22 cellular contexts compared by ENCODE assay signal in genomic region chr20:12978613-12979495, GRCh38. TPM values are rescaled to one million over a fixed set of nuclear protein-coding genes. Genes with fewer than 3 reads are reported as not detected.
A peak's percentile ranks its signal among the peaks of the same experiment; 100 is the strongest.
DNase-seq lines count a peak whose midpoint lies in the region; ATAC-seq, FAIRE-seq and TF ChIP-seq lines count a peak whose summit lies in the region.
"Had no signal": no experiment of that assay in that cellular context is flagged by ENCODE, and none has a peak within 500 bp of the region (broad histone marks: within the 10 kb centered on the region; RNA-seq: fewer than 3 reads in every experiment).

No MANE protein-coding gene starts in this region.

- no peaks in the 10 kb centered on the region for H3K36me3 Mint-ChIP-seq in progenitor cell of endocrine pancreas (ENCODE audit: insufficient read depth)
- H3K36me3 Mint-ChIP-seq in stimulated activated memory B cell treated with anti-CD40 and anti-IgM and Interleukin-4, amounts not matched to agents 10 μg/mL and 1 μg/mL and 100 μg/mL, for 72 hours, result no peaks in the 10 kb centered on the region
- H3K36me3 Mint-ChIP-seq: CD14-positive monocyte; CD8-positive, alpha-beta memory T cell had no signal

- no peak for TF ChIP-seq RAD21 in A549 (conservative IDR thresholded peaks at IDR 0.05 in 1 of 2, IDR thresholded peaks at IDR 0.05 in 1 of 2)

- no peaks in the 10 kb centered on the region for H3K9me3 ChIP-seq in A549
- H3K9me3 ChIP-seq: BE2C; BLaER1 treated with 17β-estradiol and CSF1 and Interleukin-3, amounts not matched to agents 10 nM and 100 nM had no signal

- no peak overlapping the region for H3K27ac ChIP-seq in A549
- H3K27ac ChIP-seq: BLaER1 treated with 17β-estradiol and CSF1 and Interleukin-3, amounts not matched to agents 10 nM and 100 nM; GM23248 had no signal

- H3K4me3 Mint-ChIP-seq in progenitor cell of endocrine pancreas (ENCODE audit: low read depth), result no peak overlapping the region
- no peak overlapping the region for H3K4me3 Mint-ChIP-seq in stimulated activated memory B cell treated with anti-CD40 and anti-IgM and Interleukin-4, amounts not matched to agents 10 μg/mL and 1 μg/mL and 100 μg/mL, for 72 hours
- H3K4me3 Mint-ChIP-seq: CD14-positive monocyte; CD4-positive, alpha-beta T cell; CD8-positive, alpha-beta memory T cell; H9 had no signal

- ATAC-seq in A549, result no peak
- peak; percentile 59 for ATAC-seq in left lobe of liver
- ATAC-seq in stimulated activated memory B cell treated with anti-CD40 and anti-IgM and Interleukin-4, amounts not matched to agents 10 μg/mL and 1 μg/mL and 100 μg/mL, for 72 hours, result no peak
- ATAC-seq: GM12878, HCT116 had no signal

- CTCF ChIA-PET in A549 (lab: Yijun Ruan, JAX), result interaction anchor here (0.7 to 3.5 kb wide), 4 partner anchors 13 to 211 kb away, joined by 3 to 21 read pairs (median 3); no protein-coding TSS in a partner anchor

- H3K27ac Mint-ChIP-seq in progenitor cell of endocrine pancreas, result peak overlapping the region; percentile 22
- H3K27ac Mint-ChIP-seq in stimulated activated memory B cell treated with anti-CD40 and anti-IgM and Interleukin-4, amounts not matched to agents 10 μg/mL and 1 μg/mL and 100 μg/mL, for 72 hours, result no peak overlapping the region
- H3K27ac Mint-ChIP-seq: CD14-positive monocyte; CD4-positive, alpha-beta T cell; CD8-positive, alpha-beta memory T cell; H9 had no signal

- no peak overlapping the region for H3K4me3 ChIP-seq in A549
- H3K4me3 ChIP-seq: BLaER1 treated with 17β-estradiol and CSF1 and Interleukin-3, amounts not matched to agents 10 nM and 100 nM; GM12878; GM23248 had no signal

- H3K9me3 Mint-ChIP-seq in progenitor cell of endocrine pancreas (ENCODE audit: low read depth), result peaks cover 13% of the 10 kb centered on the region
- H3K9me3 Mint-ChIP-seq in stimulated activated memory B cell treated with anti-CD40 and anti-IgM and Interleukin-4, amounts not matched to agents 10 μg/mL and 1 μg/mL and 100 μg/mL, for 72 hours, result peaks cover 3% of the 10 kb centered on the region
- H3K9me3 Mint-ChIP-seq: CD14-positive monocyte; CD4-positive, alpha-beta T cell; H9 had no signal

- TF ChIP-seq CTCF in A549 (IDR thresholded peaks at IDR 0.05), result no peak
- no peak for TF ChIP-seq CTCF in progenitor cell of endocrine pancreas (IDR thresholded peaks at IDR 0.05; ENCODE audit: unreplicated experiment)

- peaks cover 26% of the 10 kb centered on the region for H3K4me1 Mint-ChIP-seq in progenitor cell of endocrine pancreas (ENCODE audit: low read depth)
- no peaks in the 10 kb centered on the region for H3K4me1 Mint-ChIP-seq in stimulated activated memory B cell treated with anti-CD40 and anti-IgM and Interleukin-4, amounts not matched to agents 10 μg/mL and 1 μg/mL and 100 μg/mL, for 72 hours
- H3K4me1 Mint-ChIP-seq: CD14-positive monocyte; CD8-positive, alpha-beta memory T cell had no signal

- no peak for TF ChIP-seq EP300 in A549 (IDR thresholded peaks at IDR 0.05)

- POLR2A ChIA-PET in A549 (lab: Yijun Ruan, JAX), result no interaction called here

- DNase-seq in A549 (ENCODE audit: low read depth in 1 of 2, low spot score in 1 of 2), result no peak
- peak; percentile 32 for DNase-seq in HuH-7 (ENCODE audit: low spot score)
- DNase-seq in left lobe of liver (ENCODE audit: low spot score), result no peak
- no peak for DNase-seq in progenitor cell of endocrine pancreas (ENCODE audit: low spot score, unreplicated experiment)
- DNase-seq in AG08395 (ENCODE audit: low spot score), result no peak
- DNase-seq: AML-193; BE2C; CD4-positive, alpha-beta T cell; CD8-positive, alpha-beta memory T cell; DMS 273 treated with DMSO at 0.1 percent for 48 hours; DMS79; EL; GDM1; GM23248; H9 had no signal

- WGBS in A549 (ENCODE audit: missing lambda C conversion rate), result 70% methylated on average over 4 of the region's 4 CpGs

- peak; percentile 65 for FAIRE-seq in A549 (lab: Jason Lieb, UNC)
- FAIRE-seq: D721Med, GM12878, GM19239 had no signal

- no peak for TF ChIP-seq POLR2A in A549 (IDR thresholded peaks at IDR 0.05; ENCODE audit: low read length)

- H3K27me3 Mint-ChIP-seq in progenitor cell of endocrine pancreas, result no peaks in the 10 kb centered on the region
- H3K27me3 Mint-ChIP-seq in stimulated activated memory B cell treated with anti-CD40 and anti-IgM and Interleukin-4, amounts not matched to agents 10 μg/mL and 1 μg/mL and 100 μg/mL, for 72 hours, result no peaks in the 10 kb centered on the region
- H3K27me3 Mint-ChIP-seq: CD4-positive, alpha-beta T cell; CD8-positive, alpha-beta memory T cell had no signal

- H3K4me2 ChIP-seq in A549, result peak overlapping the region; percentile 60; the same call in 1 of the 3 replicates
- H3K4me2 ChIP-seq: BLaER1 treated with 17β-estradiol and CSF1 and Interleukin-3, amounts not matched to agents 10 nM and 100 nM had no signal

- peaks cover 24% of the 10 kb centered on the region; the same call in 2 of the 3 replicates for H3K4me1 ChIP-seq in A549
- H3K4me1 ChIP-seq: BE2C had no signal

TF ChIP-seq in A549, 52 proteins besides CTCF, POLR2A, EP300 and RAD21:
- no peak for TF ChIP-seq CBX8 (IDR thresholded peaks at IDR 0.05)
- peak; percentile 34 for TF ChIP-seq MAFK (IDR thresholded peaks at IDR 0.05; ENCODE audit: partially characterized antibody)

RNA-seq across cellular contexts. Expression of gene SPTLC3, which starts 29.9 kb away (rescaled TPM):
- polyA plus RNA-seq in A549 (2011; rRNA removed) (0.54 and 0.57 TPM in 2 replicates), A549 (2017; fragmentation: RNase III; extraction: RNeasy Plus Mini Kit Qiagen cat#74134 plus additional on column Dnase treatment) (0.04 to 0.18 TPM (median 0.10 TPM) in 3 replicates)
- polyA plus RNA-seq in A549 (2012; cell fraction: cytosol; rRNA removed), result under 0.01 and 0.05 TPM in 2 replicates
- polyA plus RNA-seq in A549 (2012; cell fraction: nucleus; rRNA removed), result 0.12 TPM in 1 of 2 replicates, not detected in the other
- polyA minus RNA-seq in A549 (2011; rRNA and poly(A)+ RNA removed), result 0.39 and 0.74 TPM in 2 replicates
- total RNA-seq in left lobe of liver (24.5 TPM), progenitor cell of endocrine pancreas (42.7 and 52.2 TPM in 2 replicates)
- total RNA-seq: CD8-positive, alpha-beta memory T cell had no signal
- polyA plus RNA-seq: CD14-positive monocyte had no signal
